ENCODE assay signal across 17 cellular contexts in genomic region chr6:12039540-12040459, GRCh38. TPM values are rescaled to one million over a fixed set of nuclear protein-coding genes. Genes with fewer than 3 reads are reported as not detected.
DNase-seq lines count a peak whose midpoint lies in the region; ATAC-seq, FAIRE-seq and TF ChIP-seq lines count a peak whose summit lies in the region.
"Had no signal": no experiment of that assay in that cellular context is flagged by ENCODE, and none has a peak within 500 bp of the region (broad histone marks: within the 10 kb centered on the region; RNA-seq: fewer than 3 reads in every experiment).

No MANE protein-coding gene starts in this region.

- peaks cover 82% of the 10 kb centered on the region for H3K4me1 Mint-ChIP-seq in activated T-cell treated with anti-CD3 and anti-CD28 coated beads, Interleukin-2, amount 50 U/mL, for 72 hours (ENCODE audit: low read depth)

- in situ Hi-C loops in ACHN (cut with HindIII; ENCODE audit: low pct_ligation_motif_present, low pct_unique_long_range_greater_than_20kb, low sequenced_read_pairs) (no loop called here), G401 (cut with HindIII; ENCODE audit: low sequenced_read_pairs) (no loop called here)

- H3K27ac Mint-ChIP-seq in activated T-cell treated with anti-CD3 and anti-CD28 coated beads, Interleukin-2, amount 50 U/mL, for 72 hours: peak overlapping the region; percentile 77
- H3K27ac Mint-ChIP-seq: activated CD8-positive, alpha-beta memory T cell treated with anti-CD3 and anti-CD28 coated beads, Interleukin-2, amount 10 ng/mL, durations not matched to agents 7 days and 5 days; activated naive CD8-positive, alpha-beta T cell treated with anti-CD3 and anti-CD28 coated beads, Interleukin-2, amount 10 ng/mL, durations not matched to agents 7 days and 5 days had no signal

- H3K4me3 ChIP-seq in choroid plexus epithelial cell (ENCODE audit: low read depth, low read length) (no peak overlapping the region), pancreas (no peak overlapping the region)

- peaks cover 4 to 17% of the 10 kb centered on the region in 2 donors for H3K36me3 Mint-ChIP-seq in activated T-cell treated with anti-CD3 and anti-CD28 coated beads, Interleukin-2, amount 50 U/mL, for 72 hours (ENCODE audit: insufficient read depth in 2 of 2)

- no peak overlapping the region for H3K4me3 Mint-ChIP-seq in activated T-cell treated with anti-CD3 and anti-CD28 coated beads, Interleukin-2, amount 50 U/mL, for 72 hours
- H3K4me3 Mint-ChIP-seq: activated CD8-positive, alpha-beta memory T cell treated with anti-CD3 and anti-CD28 coated beads, Interleukin-2, amount 10 ng/mL, durations not matched to agents 7 days and 5 days; activated naive CD8-positive, alpha-beta T cell treated with anti-CD3 and anti-CD28 coated beads, Interleukin-2, amount 10 ng/mL, durations not matched to agents 7 days and 5 days had no signal

- H3K9me3 ChIP-seq in pancreas: no peaks in the 10 kb centered on the region

- H3K27me3 Mint-ChIP-seq in activated T-cell treated with anti-CD3 and anti-CD28 coated beads, Interleukin-2, amount 50 U/mL, for 72 hours (ENCODE audit: low read depth): no peaks in the 10 kb centered on the region
- H3K27me3 Mint-ChIP-seq: activated CD8-positive, alpha-beta memory T cell treated with anti-CD3 and anti-CD28 coated beads, Interleukin-2, amount 10 ng/mL, durations not matched to agents 7 days and 5 days; activated naive CD8-positive, alpha-beta T cell treated with anti-CD3 and anti-CD28 coated beads, Interleukin-2, amount 10 ng/mL, durations not matched to agents 7 days and 5 days had no signal

- TF ChIP-seq CTCF in choroid plexus epithelial cell (conservative IDR thresholded peaks at IDR 0.05; ENCODE audit: low read depth, low read length) (peak; percentile 27), pancreas (IDR thresholded peaks at IDR 0.05) (no peak)

- no peak for DNase-seq in activated T-cell treated with anti-CD3 and anti-CD28 coated beads, Interleukin-2, amount 50 U/mL, for 72 hours
- no peak for DNase-seq in activated T-cell treated with anti-CD3 and anti-CD28 coated beads for 4 hours
- peak; percentile 73 for DNase-seq in NCI-H2227 treated with DMSO at 0.1 percent for 48 hours (lab: John Stamatoyannopoulos, UW)
- peak; percentile 30 for DNase-seq in choroid plexus epithelial cell (ENCODE audit: low read depth)
- peak in 3 of 6 donors; percentile 26 to 66 (median 45) for DNase-seq in pancreas
- DNase-seq in ACHN: no peak
- DNase-seq in G401 (ENCODE audit: low spot score): no peak
- DNase-seq: activated CD8-positive, alpha-beta memory T cell treated with anti-CD3 and anti-CD28 coated beads, Interleukin-2, amount 10 ng/mL, durations not matched to agents 7 days and 5 days; activated naive CD8-positive, alpha-beta T cell treated with anti-CD3 and anti-CD28 coated beads, Interleukin-2, amount 10 ng/mL, durations not matched to agents 7 days and 5 days; central memory CD4-positive, alpha-beta T cell; DMS79; Karpas-422; midbrain; NCI-H2171; stimulated activated CD4-positive, alpha-beta T cell treated with anti-CD3 and anti-CD28 coated beads, Interleukin-12 subunit alpha, Interleukin-12 subunit beta, amount 100 ng/mL, for 4 hours had no signal

- H3K9me3 Mint-ChIP-seq in activated T-cell treated with anti-CD3 and anti-CD28 coated beads, Interleukin-2, amount 50 U/mL, for 72 hours: peaks cover 0 to 2% of the 10 kb centered on the region in 2 donors
- H3K9me3 Mint-ChIP-seq: activated naive CD8-positive, alpha-beta T cell treated with anti-CD3 and anti-CD28 coated beads, Interleukin-2, amount 10 ng/mL, durations not matched to agents 7 days and 5 days had no signal

- 61 to 70% methylated on average over 12 of the region's 12 CpGs for WGBS in pancreas, 2 donors

- H3K27me3 ChIP-seq in pancreas: no peaks in the 10 kb centered on the region

- H3K4me1 ChIP-seq in pancreas: peaks cover 0 to 3% (median under 1%) of the 10 kb centered on the region in 3 donors

- no peak overlapping the region for H3K27ac ChIP-seq in pancreas

- no peaks in the 10 kb centered on the region for H3K36me3 ChIP-seq in pancreas

- ATAC-seq in activated T-cell treated with anti-CD3 and anti-CD28 coated beads, Interleukin-2, amount 50 U/mL, for 72 hours (replicated peaks in 1 of 2): peak in 1 of 2 donors; percentile 17
- ATAC-seq in pancreas (peak; percentile 30 to 83 (median 46)), GM21576 (IDR thresholded peaks at IDR 0.05; ENCODE audit: unreplicated experiment) (no peak)
- ATAC-seq: activated CD8-positive, alpha-beta memory T cell treated with anti-CD3 and anti-CD28 coated beads, Interleukin-2, amount 10 ng/mL, durations not matched to agents 7 days and 5 days; HCT116 had no signal

- no peak for FAIRE-seq in pancreas (lab: Jason Lieb, UNC)

- intact Hi-C loops in pancreas (cut with DNase I): no loop called here

RNA-seq across cellular contexts. Expression of gene HIVEP1, which starts 27.7 kb away (rescaled TPM):
- 10 to 100 TPM; 70.1 to 77.0 TPM for total RNA-seq in activated T-cell treated with anti-CD3 and anti-CD28 coated beads, Interleukin-2, amount 50 U/mL, for 72 hours
- total RNA-seq in pancreas: 10 to 100 TPM in 3 of 6 donors, 1 to 10 TPM in 3; 8.2 to 17.7 (median 9.9) TPM
- 1 to 10 TPM; 3.8 to 4.1 TPM for polyA plus RNA-seq in pancreas
- total RNA-seq in G401 (2014; rRNA removed; shearing (Covaris generic)): 4.3 and 4.4 TPM in 2 replicates

Comparison
In these comparisons a context has a peak if more than half of its experiments do, and no peak if none do; other contexts are left out.
1. DNase-seq: peak in NCI-H2227 treated with DMSO at 0.1 percent for 48 hours (single experiment) and choroid plexus epithelial cell (single experiment); none in activated T-cell treated with anti-CD3 and anti-CD28 coated beads, Interleukin-2, amount 50 U/mL, for 72 hours (0 of 2), activated T-cell treated with anti-CD3 and anti-CD28 coated beads for 4 hours (single experiment), ACHN (single experiment) and G401 (single experiment).